22 cellular contexts compared by ENCODE assay signal in the genomic region with DNA sequence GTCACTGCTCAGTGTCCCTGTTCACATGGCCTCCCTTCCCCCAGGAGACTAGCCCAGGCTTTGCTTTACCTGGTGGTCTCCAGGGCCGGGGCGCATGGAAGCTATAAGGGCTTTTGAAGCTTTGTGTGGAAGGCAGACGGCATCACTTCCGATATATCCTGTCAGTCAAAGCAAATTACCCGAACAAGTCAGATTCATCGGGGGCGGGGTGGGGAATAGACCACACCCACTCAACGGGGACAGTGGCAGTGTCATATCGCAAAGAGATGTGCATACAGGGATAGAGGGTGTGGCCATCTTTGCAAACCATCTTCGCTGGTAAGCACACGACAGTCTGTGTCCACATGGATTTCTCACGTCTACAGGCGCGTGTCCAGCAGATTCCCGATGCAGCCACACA.
A peak's percentile ranks its signal among the peaks of the same experiment; 100 is the strongest.
DNase-seq lines count a peak whose midpoint lies in the region; ATAC-seq, FAIRE-seq and TF ChIP-seq lines count a peak whose summit lies in the region.
"Had no signal": no experiment of that assay in that cellular context is flagged by ENCODE, and none has a peak within 500 bp of the region (broad histone marks: within the 10 kb centered on the region; RNA-seq: fewer than 3 reads in every experiment).

No MANE protein-coding gene starts in this region.

- no peaks in the 10 kb centered on the region for H3K9me3 ChIP-seq in H1 (ENCODE audit: insufficient read depth in 2 of 2, low read depth in 1 of 2, low read length in 1 of 2)
- H3K9me3 ChIP-seq: A549; BLaER1 treated with 17β-estradiol and CSF1 and Interleukin-3, amounts not matched to agents 10 nM and 100 nM had no signal

- DNase-seq in GM12891 (ENCODE audit: insufficient read length, low spot score): no peak
- DNase-seq in NCI-H187 treated with DMSO at 0.1 percent for 48 hours (lab: John Stamatoyannopoulos, UW): peak; percentile 84
- no peak for DNase-seq in H1 (ENCODE audit: low read depth in 1 of 2, low spot score in 2 of 2)
- DNase-seq in cerebellar nuclear complex (lab: John Stamatoyannopoulos, UW): no peak
- no peak for DNase-seq in activated effector memory CD4-positive, alpha-beta T cell treated with anti-CD3 and anti-CD28 coated beads, Interleukin-2, amount 50 U/mL, for 16 hours
- DNase-seq: 8988T; ACHN; AML-193; BE2C; CD4-positive, alpha-beta T cell; CD8-positive, alpha-beta memory T cell; DMS 273 treated with DMSO at 0.1 percent for 48 hours; DMS79; EL; GF-D8; GOT3; H7; HCEC 1CT had no signal

- no peaks in the 10 kb centered on the region for H3K36me3 ChIP-seq in H1 (ENCODE audit: control insufficient read depth in 2 of 4, insufficient read depth in 4 of 4, low read length in 3 of 4)
- H3K36me3 ChIP-seq: BE2C had no signal

- FAIRE-seq in GM12891 (lab: Jason Lieb, UNC) (peak; percentile 9), H1 (lab: Jason Lieb, UNC) (no peak)
- FAIRE-seq: A549, D721Med had no signal

- no peak overlapping the region for H2BK20ac ChIP-seq in H1 (ENCODE audit: low read length)

- no peak overlapping the region for H2AK5ac ChIP-seq in H1 (ENCODE audit: low read depth, low read length)

- 87% methylated on average over 15 of the region's 15 CpGs; no CpG with 5 or more reads in 1 of the 2 experiments for WGBS in H1 (ENCODE audit: extremely low coverage in 1 of 2, insufficient coverage in 1 of 2, insufficient read length in 1 of 2, insufficient replicate concordance in 2 of 2, low coverage in 1 of 2, low lambda C conversion rate in 2 of 2, missing lambda C conversion rate in 1 of 2), 2 experiments

- no peak overlapping the region for H3K4me3 ChIP-seq in H1 (ENCODE audit: extremely low read depth in 1 of 4, insufficient read depth in 2 of 4, low read depth in 3 of 4, low read length in 4 of 4)
- H3K4me3 ChIP-seq: A549; BLaER1 treated with 17β-estradiol and CSF1 and Interleukin-3, amounts not matched to agents 10 nM and 100 nM had no signal

- no peak for TF ChIP-seq EP300 in H1 (IDR thresholded peaks at IDR 0.05; ENCODE audit: borderline replicate concordance in 1 of 2, low read depth in 2 of 2, low read length in 2 of 2)

- H3K27me3 ChIP-seq in H1 (replicated peaks in 1 of 4; ENCODE audit: control insufficient read depth in 3 of 4, extremely low read depth in 1 of 4, insufficient read depth in 3 of 4, low read length in 3 of 4): no peaks in the 10 kb centered on the region; a peak in 1 of 7 replicates
- H3K27me3 ChIP-seq: BE2C; BLaER1 treated with 17β-estradiol and CSF1 and Interleukin-3, amounts not matched to agents 10 nM and 100 nM had no signal

- H3K79me1 ChIP-seq in H1 (ENCODE audit: low read depth, low read length): no peaks in the 10 kb centered on the region; the same call in 1 of the 2 replicates

- no peak overlapping the region for H4K5ac ChIP-seq in H1 (ENCODE audit: insufficient read length, low read depth, low read length)

- peaks cover 2 to 16% (median 7%) of the 10 kb centered on the region in 4 experiments; a peak in 5 of 7 replicates for H3K4me1 ChIP-seq in H1 (replicated peaks in 1 of 4; ENCODE audit: control insufficient read depth in 3 of 4, insufficient read depth in 4 of 4, low read length in 3 of 4)
- H3K4me1 ChIP-seq: A549, BE2C had no signal

- H3K27ac ChIP-seq in H1 (ENCODE audit: low read depth, low read length): no peak overlapping the region
- H3K27ac ChIP-seq: A549; BLaER1 treated with 17β-estradiol and CSF1 and Interleukin-3, amounts not matched to agents 10 nM and 100 nM had no signal

- TF ChIP-seq CTCF in H1 (IDR thresholded peaks at IDR 0.05; ENCODE audit: control extremely low read depth in 1 of 3, insufficient read depth in 1 of 3, low read depth in 1 of 3, low read length in 3 of 3): no peak

- ATAC-seq in GM21528 (IDR thresholded peaks at IDR 0.05; ENCODE audit: low FRiP score, unreplicated experiment): no peak
- ATAC-seq: A549 had no signal

- no peak overlapping the region for H2BK15ac ChIP-seq in H1 (ENCODE audit: low read length)

- no peak overlapping the region for H2AFZ ChIP-seq in H1 (ENCODE audit: low read length)

- H3K4ac ChIP-seq in H1 (replicated peaks; ENCODE audit: insufficient read length, low read depth, low read length): no peak overlapping the region

- no peak overlapping the region for H3K23ac ChIP-seq in H1 (ENCODE audit: insufficient read length)

- H3K79me2 ChIP-seq in H1 (ENCODE audit: control insufficient read depth in 1 of 2, insufficient read depth in 2 of 2, low read length in 2 of 2): no peaks in the 10 kb centered on the region

- H2BK5ac ChIP-seq in H1 (ENCODE audit: low read depth, low read length): no peak overlapping the region

- H2BK120ac ChIP-seq in H1 (replicated peaks; ENCODE audit: low read depth, low read length): no peak overlapping the region

- no peak overlapping the region for H4K91ac ChIP-seq in H1 (replicated peaks; ENCODE audit: insufficient read length, low read length)

- H3K56ac ChIP-seq in H1 (replicated peaks; ENCODE audit: insufficient read length, low read depth, low read length): no peak overlapping the region

- no peak overlapping the region for H3K9ac ChIP-seq in H1 (replicated peaks in 1 of 4; ENCODE audit: extremely low read depth in 1 of 4, low read depth in 3 of 4, low read length in 3 of 4)
- H3K9ac ChIP-seq: BLaER1 treated with 17β-estradiol and CSF1 and Interleukin-3, amounts not matched to agents 10 nM and 100 nM had no signal

- no peak overlapping the region for H3K14ac ChIP-seq in H1 (ENCODE audit: insufficient read length)

- peak overlapping the region; percentile 24; the same call in 1 of the 2 replicates for H3K18ac ChIP-seq in H1 (ENCODE audit: extremely low read depth, low read length)

- H2BK12ac ChIP-seq in H1 (ENCODE audit: low read depth, low read length): no peak overlapping the region

- no peaks in the 10 kb centered on the region for H3K23me2 ChIP-seq in H1 (ENCODE audit: low read depth, low read length)

- no peak overlapping the region for H3K4me2 ChIP-seq in H1 (ENCODE audit: insufficient read depth in 1 of 2, low read depth in 2 of 2, low read length in 2 of 2)
- H3K4me2 ChIP-seq: A549; BLaER1 treated with 17β-estradiol and CSF1 and Interleukin-3, amounts not matched to agents 10 nM and 100 nM had no signal

- H4K8ac ChIP-seq in H1 (ENCODE audit: extremely low read depth, insufficient read depth, low read length): no peak overlapping the region; the same call in 1 of the 2 replicates

- POLR2A ChIA-PET in H1 (lab: Charles Lee; ENCODE audit: partially characterized antibody): interaction anchor here (1.6 kb wide), 1 partner anchor 9 kb away, joined by 5 read pairs; no protein-coding TSS in a partner anchor

- H4K20me1 ChIP-seq in H1 (replicated peaks in 1 of 2; ENCODE audit: control insufficient read depth in 1 of 2, insufficient read depth in 2 of 2, low read length in 2 of 2): no peaks in the 10 kb centered on the region

- TF ChIP-seq POLR2A in GM12891 (IDR thresholded peaks at IDR 0.05; ENCODE audit: low read depth, low read length): no peak
- no peak for TF ChIP-seq POLR2A in H1 (IDR thresholded peaks at IDR 0.05; ENCODE audit: control extremely low read depth in 1 of 2, low read depth in 2 of 2, low read length in 2 of 2)

- no peak for TF ChIP-seq RAD21 in H1 (IDR thresholded peaks at IDR 0.05 in 1 of 2, conservative IDR thresholded peaks at IDR 0.05 in 1 of 2; ENCODE audit: low read depth in 2 of 2, low read length in 2 of 2)

- CTCF ChIA-PET in H1 (lab: Charles Lee; ENCODE audit: partially characterized antibody): interaction anchor here (3.3 kb wide), 1 partner anchor 12 kb away, joined by 18 read pairs; no protein-coding TSS in a partner anchor

TF ChIP-seq in GM12891, 5 proteins besides CTCF, POLR2A, EP300 and RAD21:
- TF ChIP-seq SPI1 (IDR thresholded peaks at IDR 0.05; ENCODE audit: low read depth, low read length) (no peak), TAF1 (IDR thresholded peaks at IDR 0.05; ENCODE audit: low read depth, low read length) (no peak), POLR2AphosphoS5 (IDR thresholded peaks at IDR 0.05; ENCODE audit: low read depth, low read length) (no peak), POU2F2 (IDR thresholded peaks at IDR 0.05; ENCODE audit: low read depth, low read length) (no peak)

TF ChIP-seq in H1, 55 proteins besides CTCF, POLR2A, EP300 and RAD21 (continues in another document):
- TF ChIP-seq ZNF274 (IDR thresholded peaks at IDR 0.05; ENCODE audit: borderline replicate concordance, extremely low read depth, low read length): no peak
- TF ChIP-seq JUND (IDR thresholded peaks at IDR 0.05; ENCODE audit: low read length): no peak
